ENCODE assay signal across 8 cellular contexts in genomic region chr17:78341559-78342437, GRCh38. TPM values are rescaled to one million over a fixed set of nuclear protein-coding genes. Genes with fewer than 3 reads are reported as not detected.
A peak's percentile ranks its signal among the peaks of the same experiment; 100 is the strongest.
DNase-seq lines count a peak whose midpoint lies in the region; ATAC-seq and TF ChIP-seq lines count a peak whose summit lies in the region.

No MANE protein-coding gene starts in this region.

- TF ChIP-seq POLR2A in testis (IDR thresholded peaks at IDR 0.05): no peak

- H3K27me3 ChIP-seq in SJSA1 (replicated peaks): no peaks in the 10 kb centered on the region
- no peaks in the 10 kb centered on the region for H3K27me3 ChIP-seq in testis

- H3K9me3 ChIP-seq in SJSA1 (replicated peaks) (no peaks in the 10 kb centered on the region), testis (no peaks in the 10 kb centered on the region)

- H3K27ac ChIP-seq in SJSA1 (peak overlapping the region; percentile 88), testis (peak overlapping the region; percentile 55 to 81)

- no peaks in the 10 kb centered on the region for H3K27me3 Mint-ChIP-seq in memory B cell

- H3K4me3 Mint-ChIP-seq in memory B cell: peak overlapping the region; percentile 83

- H3K4me1 Mint-ChIP-seq in memory B cell: peaks cover 62% of the 10 kb centered on the region

- no peak for TF ChIP-seq CTCF in testis (IDR thresholded peaks at IDR 0.05)

- peak overlapping the region; percentile 34 for H3K4me3 ChIP-seq in SJSA1
- H3K4me3 ChIP-seq in testis: peak overlapping the region; percentile 45 to 52

- H3K27ac Mint-ChIP-seq in memory B cell: peak overlapping the region; percentile 97

- WGBS in testis, 2 donors: 12 to 14% methylated on average over 15 to 36 of the region's 95 CpGs

- H3K36me3 ChIP-seq in SJSA1: no peaks in the 10 kb centered on the region
- no peaks in the 10 kb centered on the region for H3K36me3 ChIP-seq in testis (ENCODE audit: low read depth, missing control alignments)

- DNase-seq in NCI-H524 (lab: John Stamatoyannopoulos, UW) (peak; percentile 45 to 54), NCI-H524 treated with DMSO at 0.1 percent for 48 hours (lab: John Stamatoyannopoulos, UW) (no peak), SJSA1 (ENCODE audit: low read depth in 1 of 2, low spot score in 2 of 2) (peak; percentile 82 to 86), epidermal melanocyte (ENCODE audit: insufficient read length, low spot score) (peak; percentile 80), memory B cell (ENCODE audit: low spot score in 2 of 2) (no peak), testis (peak; percentile 66)

- H3K4me1 ChIP-seq in SJSA1 (replicated peaks) (peaks cover 50% of the 10 kb centered on the region), testis (peaks cover 23% of the 10 kb centered on the region)

- no peak for ATAC-seq in memory B cell (ENCODE audit: low read depth)
- ATAC-seq in GM18909 (IDR thresholded peaks at IDR 0.05; ENCODE audit: poor library complexity, unreplicated experiment): no peak
- ATAC-seq in HG02970 (IDR thresholded peaks at IDR 0.05; ENCODE audit: low FRiP score, unreplicated experiment): no peak

- intact Hi-C loops in testis (cut with DNase I; ENCODE audit: low total_unique reads): no loop called here

- H3K36me3 Mint-ChIP-seq in memory B cell: no peaks in the 10 kb centered on the region

- H3K9me3 Mint-ChIP-seq in memory B cell: no peaks in the 10 kb centered on the region

RNA-seq across cellular contexts. Expression of gene SOCS3, which starts 18.1 kb away (rescaled TPM):
- total RNA-seq in SJSA1 (2014; rRNA removed; shearing (Covaris generic)): 44.7 and 71.9 TPM in 2 replicates
- 10 to 100 TPM in 1 of 2 donors, 1 to 10 TPM in 1; 2.2 to 17.8 TPM for total RNA-seq in testis
- 9.6 TPM for polyA plus RNA-seq in testis (ENCODE audit: insufficient read depth, low read depth, low replicate concordance)

RNA-seq across cellular contexts. Expression of gene PGS1, which starts 36.7 kb away (rescaled TPM):
- total RNA-seq in SJSA1 (2014; rRNA removed; shearing (Covaris generic)): 43.6 and 64.1 TPM in 2 replicates
- 10 to 100 TPM; 50.4 to 58.4 TPM for total RNA-seq in testis
- 34.9 TPM for polyA plus RNA-seq in testis (ENCODE audit: insufficient read depth, low read depth, low replicate concordance)

Comparison
In these comparisons a context has a peak if more than half of its experiments do, and no peak if none do; other contexts are left out.
1. DNase-seq: peak in NCI-H524 (2 of 2), SJSA1 (2 of 2), epidermal melanocyte (single experiment) and testis (single experiment); none in NCI-H524 treated with DMSO at 0.1 percent for 48 hours (single experiment) and memory B cell (0 of 2).